ENCODE assay signal across 9 cellular contexts in the genomic region with DNA sequence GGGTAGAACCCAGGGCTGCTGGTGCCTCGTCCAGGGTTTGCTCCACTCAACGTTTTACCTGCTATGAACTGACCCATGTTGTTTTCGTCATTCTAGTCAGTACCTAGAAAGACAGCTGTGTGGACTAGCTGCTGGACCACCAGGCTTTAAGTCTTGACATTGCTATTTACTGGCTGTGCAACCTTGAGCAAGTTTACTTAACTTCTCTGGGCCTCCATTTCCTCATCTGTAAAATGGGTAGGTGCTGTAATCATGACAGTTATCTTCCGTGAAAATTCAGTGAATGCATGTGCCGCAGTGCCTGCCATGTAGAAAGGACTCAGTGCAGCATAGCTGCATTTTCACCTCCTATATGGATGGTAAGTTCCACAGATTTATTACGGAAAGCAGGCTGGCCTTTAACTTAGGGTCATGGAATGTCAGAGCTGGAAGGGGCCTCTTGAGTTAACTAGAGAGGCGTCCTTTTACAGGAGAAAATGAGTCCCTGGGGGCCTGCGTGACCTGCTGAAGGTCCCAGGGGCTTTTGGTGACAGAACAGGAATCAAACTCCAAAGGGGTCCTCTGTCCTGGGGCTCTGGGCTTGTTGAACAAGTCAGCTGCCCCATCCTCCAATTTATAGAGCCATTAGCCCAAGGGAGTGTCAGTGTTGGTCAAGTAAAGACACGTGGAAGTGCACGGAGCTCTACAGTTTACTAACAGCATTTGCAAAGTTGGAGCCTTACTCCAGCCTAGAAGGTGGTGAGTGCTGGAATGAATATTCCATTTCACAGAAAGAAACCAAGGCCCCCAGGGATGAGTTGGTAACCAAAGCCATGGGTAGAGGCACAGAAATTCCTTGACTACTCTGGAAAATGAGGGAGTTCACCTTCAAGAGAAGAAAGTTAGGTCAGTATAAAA. TPM values are rescaled to one million over a fixed set of nuclear protein-coding genes. Genes with fewer than 3 reads are reported as not detected.
DNase-seq lines count a peak whose midpoint lies in the region; ATAC-seq and TF ChIP-seq lines count a peak whose summit lies in the region.
"Had no signal": no experiment of that assay in that cellular context is flagged by ENCODE, and none has a peak within 500 bp of the region (broad histone marks: within the 10 kb centered on the region; RNA-seq: fewer than 3 reads in every experiment).

No MANE protein-coding gene starts in this region.

- CTCF ChIA-PET in CD8-positive, alpha-beta memory T cell (lab: Charles Lee) = interaction anchor here (1.1 to 3.8 kb wide), 4 partner anchors 8 to 22 kb away, joined by 3 to 19 read pairs (median 4); a partner anchor contains a TSS

- peaks cover 14% of the 10 kb centered on the region for H3F3A ChIP-seq in neural cell (ENCODE audit: insufficient read depth, low read length, poor library complexity, severe bottlenecking)

- no peak overlapping the region for H2AFZ ChIP-seq in neural cell (ENCODE audit: low read depth, low read length)

- H3K27me3 ChIP-seq in duodenal mucosa (ENCODE audit: control insufficient read depth in 1 of 2, insufficient read depth in 2 of 2, low read length in 2 of 2) (no peaks in the 10 kb centered on the region), neural cell (ENCODE audit: insufficient read depth, low read depth, low read length) (no peaks in the 10 kb centered on the region), vagina (no peaks in the 10 kb centered on the region)
- no peaks in the 10 kb centered on the region for H3K27me3 ChIP-seq in CD8-positive, alpha-beta memory T cell (ENCODE audit: insufficient read depth, low read length, poor library complexity, severe bottlenecking)

- no peak for TF ChIP-seq POLR2A in vagina (IDR thresholded peaks at IDR 0.05)

- no peaks in the 10 kb centered on the region for H3K36me3 Mint-ChIP-seq in activated naive CD4-positive, alpha-beta T cell treated with anti-CD3 and anti-CD28 coated beads, Interleukin-2, amount 50 U/mL, for 72 hours
- no peaks in the 10 kb centered on the region for H3K36me3 Mint-ChIP-seq in CD8-positive, alpha-beta memory T cell
- H3K36me3 Mint-ChIP-seq: activated naive CD4-positive, alpha-beta T cell treated with anti-CD3 and anti-CD28 coated beads, Interleukin-2, amount 50 U/mL, for 24 hours had no signal

- H3K9me3 Mint-ChIP-seq in activated naive CD4-positive, alpha-beta T cell treated with anti-CD3 and anti-CD28 coated beads, Interleukin-2, amount 50 U/mL, for 72 hours = no peaks in the 10 kb centered on the region
- no peaks in the 10 kb centered on the region for H3K9me3 Mint-ChIP-seq in CD8-positive, alpha-beta memory T cell
- H3K9me3 Mint-ChIP-seq: activated naive CD4-positive, alpha-beta T cell treated with anti-CD3 and anti-CD28 coated beads, Interleukin-2, amount 50 U/mL, for 24 hours had no signal

- no peak for DNase-seq in activated naive CD4-positive, alpha-beta T cell treated with anti-CD3 and anti-CD28 coated beads, Interleukin-2, amount 50 U/mL, for 72 hours (ENCODE audit: low spot score in 2 of 2)
- no peak for DNase-seq in activated naive CD4-positive, alpha-beta T cell treated with anti-CD3 and anti-CD28 coated beads, Interleukin-2, amount 50 U/mL, for 16 hours
- DNase-seq in vagina (ENCODE audit: extremely low spot score in 2 of 2) (peak in 1 of 2 donors; percentile 92), NCI-H1417 treated with DMSO at 0.1 percent for 48 hours (lab: John Stamatoyannopoulos, UW) (no peak)
- DNase-seq in stimulated activated CD4-positive, alpha-beta T cell treated with anti-CD3 and anti-CD28 coated beads, Interleukin-12 subunit alpha, Interleukin-12 subunit beta, amount 100 ng/mL, for 4 hours = no peak
- no peak for DNase-seq in CD8-positive, alpha-beta memory T cell

- peak overlapping the region; percentile 7 to 19 for H3K9ac ChIP-seq in duodenal mucosa (ENCODE audit: low read depth in 1 of 2, low read length in 2 of 2)
- peak overlapping the region; percentile 78 for H3K9ac ChIP-seq in neural cell (ENCODE audit: low read length)

- peak overlapping the region; percentile 37 for H3K27ac ChIP-seq in duodenal mucosa (ENCODE audit: low read depth, low read length)
- H3K27ac ChIP-seq in neural cell (ENCODE audit: low read length) = peak overlapping the region; percentile 100
- peak overlapping the region; percentile 100 for H3K27ac ChIP-seq in vagina
- no peak overlapping the region for H3K27ac ChIP-seq in CD8-positive, alpha-beta memory T cell (ENCODE audit: low read depth, low read length)

- peaks cover 41% of the 10 kb centered on the region in 2 donors for H3K4me1 ChIP-seq in duodenal mucosa (ENCODE audit: control insufficient read depth in 1 of 2, insufficient read depth in 2 of 2, low read length in 2 of 2)
- peaks cover 70% of the 10 kb centered on the region for H3K4me1 ChIP-seq in vagina
- H3K4me1 ChIP-seq in CD8-positive, alpha-beta memory T cell (ENCODE audit: insufficient read depth, low read length) = no peaks in the 10 kb centered on the region

- no peak for TF ChIP-seq RAD21 in neural cell (conservative IDR thresholded peaks at IDR 0.05)

- peak overlapping the region; percentile 66 to 83 for H3K27ac Mint-ChIP-seq in activated naive CD4-positive, alpha-beta T cell treated with anti-CD3 and anti-CD28 coated beads, Interleukin-2, amount 50 U/mL, for 72 hours
- H3K27ac Mint-ChIP-seq in CD8-positive, alpha-beta memory T cell = peak overlapping the region in 1 of 8 donors; percentile 29
- H3K27ac Mint-ChIP-seq: activated naive CD4-positive, alpha-beta T cell treated with anti-CD3 and anti-CD28 coated beads, Interleukin-2, amount 50 U/mL, for 24 hours had no signal

- H4K20me1 ChIP-seq in neural cell (ENCODE audit: insufficient read depth) = no peaks in the 10 kb centered on the region

- intact Hi-C loops in vagina (cut with DNase I) = no loop called here

- peak overlapping the region; percentile 88 for H3K4me2 ChIP-seq in neural cell (ENCODE audit: low read length)

- peaks cover 85% of the 10 kb centered on the region for H3K79me2 ChIP-seq in neural cell (replicated peaks; ENCODE audit: insufficient read depth, low read length)

- no peak overlapping the region for H3K4me3 Mint-ChIP-seq in CD8-positive, alpha-beta memory T cell
- H3K4me3 Mint-ChIP-seq: activated naive CD4-positive, alpha-beta T cell treated with anti-CD3 and anti-CD28 coated beads, Interleukin-2, amount 50 U/mL, for 24 hours had no signal

- H3K4me1 Mint-ChIP-seq in CD8-positive, alpha-beta memory T cell = peaks cover 0 to 3% (median 2%) of the 10 kb centered on the region in 3 donors

- TF ChIP-seq EP300 in neural cell (conservative IDR thresholded peaks at IDR 0.05; ENCODE audit: poor library complexity, severe bottlenecking) = no peak

- H3K9me3 ChIP-seq in duodenal mucosa (ENCODE audit: control insufficient read depth in 1 of 2, low read length in 2 of 2) = no peaks in the 10 kb centered on the region
- no peaks in the 10 kb centered on the region for H3K9me3 ChIP-seq in neural cell (ENCODE audit: low read length)
- H3K9me3 ChIP-seq in vagina = no peaks in the 10 kb centered on the region
- no peaks in the 10 kb centered on the region for H3K9me3 ChIP-seq in CD8-positive, alpha-beta memory T cell (ENCODE audit: low read length)

- peaks cover 0 to 3% of the 10 kb centered on the region in 2 donors for H3K27me3 Mint-ChIP-seq in CD8-positive, alpha-beta memory T cell
- H3K27me3 Mint-ChIP-seq: activated naive CD4-positive, alpha-beta T cell treated with anti-CD3 and anti-CD28 coated beads, Interleukin-2, amount 50 U/mL, for 24 hours had no signal

- POLR2A ChIA-PET in CD8-positive, alpha-beta memory T cell (lab: Charles Lee) = interaction anchor here (0.9 to 1.9 kb wide), 5 partner anchors 9 to 67 kb away, joined by 3 to 14 read pairs (median 3); a partner anchor contains a TSS

- H3K4me3 ChIP-seq in duodenal mucosa (ENCODE audit: low read depth in 1 of 2, low read length in 2 of 2) (no peak overlapping the region), neural cell (ENCODE audit: low read length) (peak overlapping the region; percentile 61), vagina (no peak overlapping the region)
- H3K4me3 ChIP-seq in CD8-positive, alpha-beta memory T cell (ENCODE audit: low read length) = no peak overlapping the region

- H3K36me3 ChIP-seq in duodenal mucosa (ENCODE audit: control insufficient read depth in 1 of 2, insufficient read depth in 2 of 2, low read length in 2 of 2) (no peaks in the 10 kb centered on the region), neural cell (ENCODE audit: insufficient read depth, low read length) (no peaks in the 10 kb centered on the region), vagina (no peaks in the 10 kb centered on the region)
- no peaks in the 10 kb centered on the region for H3K36me3 ChIP-seq in CD8-positive, alpha-beta memory T cell (ENCODE audit: insufficient read depth, low read length)

- TF ChIP-seq CTCF in neural cell (IDR thresholded peaks at IDR 0.05; ENCODE audit: poor library complexity, severe bottlenecking) (no peak), vagina (IDR thresholded peaks at IDR 0.05) (no peak)

- no peaks in the 10 kb centered on the region for H3K9me2 ChIP-seq in neural cell (ENCODE audit: insufficient read depth, low read length)

- no peak for ATAC-seq in activated naive CD4-positive, alpha-beta T cell treated with anti-CD3 and anti-CD28 coated beads, Interleukin-2, amount 50 U/mL, for 72 hours

TF ChIP-seq in neural cell, 6 proteins besides CTCF, POLR2A, EP300 and RAD21:
- TF ChIP-seq EZH2 (IDR thresholded peaks at IDR 0.05; ENCODE audit: borderline replicate concordance, insufficient read depth, low read length, poor library complexity, severe bottlenecking) = no peak
- TF ChIP-seq TAF1 (IDR thresholded peaks at IDR 0.05; ENCODE audit: low read depth) = peak; percentile 41

RNA-seq across cellular contexts. Expression of a gene that starts 12.0 kb away (rescaled TPM):
- over 10,000 TPM in 1 of 2 donors, 1,000 to 10,000 TPM in 1; 7,127 to 16,609 TPM for total RNA-seq in activated naive CD4-positive, alpha-beta T cell treated with anti-CD3 and anti-CD28 coated beads, Interleukin-2, amount 50 U/mL, for 72 hours
- polyA plus RNA-seq in neural cell = 1,383 and 1,630 TPM in 2 replicates
- polyA minus RNA-seq in neural cell = 48,171 and 65,838 TPM in 2 replicates
- 16,459 TPM for total RNA-seq in vagina
- total RNA-seq in CD8-positive, alpha-beta memory T cell = 1,000 to 10,000 TPM; 4,639 to 4,912 TPM
- polyA plus RNA-seq in CD8-positive, alpha-beta memory T cell = 2,529 TPM

RNA-seq across cellular contexts. Expression of a gene that starts 38.1 kb away (rescaled TPM):
- 10 to 100 TPM; 74.3 to 93.2 TPM for total RNA-seq in activated naive CD4-positive, alpha-beta T cell treated with anti-CD3 and anti-CD28 coated beads, Interleukin-2, amount 50 U/mL, for 72 hours
- polyA plus RNA-seq in neural cell = 48.3 and 56.2 TPM in 2 replicates
- 35.3 and 55.3 TPM in 2 replicates for polyA minus RNA-seq in neural cell
- 77.3 TPM for total RNA-seq in vagina
- 10 to 100 TPM; 85.1 to 88.5 TPM for total RNA-seq in CD8-positive, alpha-beta memory T cell
- 42.1 TPM for polyA plus RNA-seq in CD8-positive, alpha-beta memory T cell
